Comparison of ENCODE assay signal across 1 cellular context in genomic region chr10:46514431-46514861, GRCh38.
TF ChIP-seq lines count a peak whose summit lies in the region.

No MANE protein-coding gene starts in this region.

TF ChIP-seq in WTC11, 78 proteins besides CTCF, POLR2A, EP300 and RAD21 (continued from another document):
- TF ChIP-seq ZNF532 (CRISPR knock-in tag; IDR thresholded peaks at IDR 0.05; ENCODE audit: borderline replicate concordance) (no peak), ATF1 (CRISPR knock-in tag; IDR thresholded peaks at IDR 0.05) (no peak), PRRX2 (CRISPR knock-in tag; IDR thresholded peaks at IDR 0.05) (no peak), ARID4B (CRISPR knock-in tag; IDR thresholded peaks at IDR 0.05; ENCODE audit: borderline replicate concordance) (no peak), NFYB (CRISPR knock-in tag; conservative IDR thresholded peaks at IDR 0.05; ENCODE audit: low read depth) (no peak), SMAD3 (CRISPR knock-in tag; IDR thresholded peaks at IDR 0.05; ENCODE audit: borderline replicate concordance) (no peak), ZNF232 (CRISPR knock-in tag; IDR thresholded peaks at IDR 0.05) (no peak), NR2C2 (CRISPR knock-in tag; IDR thresholded peaks at IDR 0.05) (no peak), USF2 (CRISPR knock-in tag; IDR thresholded peaks at IDR 0.05) (no peak), ZBTB21 (CRISPR knock-in tag; IDR thresholded peaks at IDR 0.05; ENCODE audit: borderline replicate concordance) (no peak)
TF ChIP-seq in WTC11: peak in this region for 0.
